Comparison of ENCODE assay signal across 17 cellular contexts in genomic region chr2:210888035-210888434, GRCh38.
A peak's percentile ranks its signal among the peaks of the same experiment; 100 is the strongest.
DNase-seq lines count a peak whose midpoint lies in the region; ATAC-seq and TF ChIP-seq lines count a peak whose summit lies in the region.
"Had no signal": no experiment of that assay in that cellular context is flagged by ENCODE, and none has a peak within 500 bp of the region (broad histone marks: within the 10 kb centered on the region; RNA-seq: fewer than 3 reads in every experiment).

No MANE protein-coding gene starts in this region.

- H3K36me3 ChIP-seq in right atrium auricular region (no peaks in the 10 kb centered on the region), aorta (ENCODE audit: control insufficient read depth in 1 of 2, insufficient read depth in 2 of 2, low read length in 1 of 2) (no peaks in the 10 kb centered on the region)
- H3K36me3 ChIP-seq: BLaER1 treated with 17β-estradiol and CSF1 and Interleukin-3, amounts not matched to agents 10 nM and 100 nM had no signal

- H3K27me3 ChIP-seq in right atrium auricular region (no peaks in the 10 kb centered on the region), aorta (ENCODE audit: control insufficient read depth in 1 of 2, insufficient read depth in 2 of 2, low read length in 1 of 2) (no peaks in the 10 kb centered on the region)
- H3K27me3 ChIP-seq: BLaER1 treated with 17β-estradiol and CSF1 and Interleukin-3, amounts not matched to agents 10 nM and 100 nM had no signal

- H3K4me3 ChIP-seq in right atrium auricular region (no peak overlapping the region), aorta (ENCODE audit: low read length in 2 of 2) (no peak overlapping the region)
- H3K4me3 ChIP-seq: A549; BLaER1 treated with 17β-estradiol and CSF1 and Interleukin-3, amounts not matched to agents 10 nM and 100 nM had no signal

- no peaks in the 10 kb centered on the region for H3K9me3 ChIP-seq in right atrium auricular region
- no peaks in the 10 kb centered on the region for H3K9me3 ChIP-seq in aorta (ENCODE audit: control insufficient read depth, low read length)
- H3K9me3 ChIP-seq: Caco-2 had no signal

- H3K4me1 ChIP-seq in right atrium auricular region (no peaks in the 10 kb centered on the region), aorta (ENCODE audit: control insufficient read depth in 1 of 2, insufficient read depth in 2 of 2, low read length in 2 of 2) (no peaks in the 10 kb centered on the region)
- H3K4me1 ChIP-seq: A549; BLaER1 treated with 17β-estradiol and CSF1 and Interleukin-3, amounts not matched to agents 10 nM and 100 nM; Caco-2 had no signal

- no peak overlapping the region for H3K27ac ChIP-seq in right atrium auricular region
- no peak overlapping the region for H3K27ac ChIP-seq in aorta (ENCODE audit: low read depth in 1 of 2, low read length in 2 of 2)
- H3K27ac ChIP-seq in substantia nigra (ENCODE audit: low read depth, low read length, poor library complexity, severe bottlenecking): no peak overlapping the region
- H3K27ac ChIP-seq: 22Rv1; A549; BLaER1 treated with 17β-estradiol and CSF1 and Interleukin-3, amounts not matched to agents 10 nM and 100 nM; C4-2B had no signal

- no peak for TF ChIP-seq CTCF in right atrium auricular region (IDR thresholded peaks at IDR 0.05)

- 83 to 91% methylated on average over 6 of the region's 6 CpGs for WGBS in aorta, 2 donors

- DNase-seq in Right ventricle myocardium inferior (ENCODE audit: missing footprints) (peak; percentile 55), right atrium auricular region (ENCODE audit: low spot score) (no peak), posterior vena cava (ENCODE audit: low spot score) (peak; percentile 65), aorta (no peak), substantia nigra (lab: John Stamatoyannopoulos, UW) (no peak), NCI-H82 (lab: John Stamatoyannopoulos, UW) (no peak)
- DNase-seq: AML-193; Caco-2; Calu3; CD4-positive, alpha-beta T cell; CD8-positive, alpha-beta T cell; DMS79 treated with DMSO at 0.1 percent for 48 hours; GF-D8 had no signal

- intact Hi-C loops in Right ventricle myocardium inferior (cut with DNase I) (no loop called here), posterior vena cava (cut with DNase I) (no loop called here), aorta (cut with DNase I) (no loop called here)

- ATAC-seq in Right ventricle myocardium inferior: no peak
- ATAC-seq in aorta (ENCODE audit: low FRiP score): peak; percentile 37
- ATAC-seq: A549; CD8-positive, alpha-beta T cell had no signal

Comparison
In these comparisons a context has a peak if more than half of its experiments do, and no peak if none do; other contexts are left out.
1. DNase-seq: peak in Right ventricle myocardium inferior (single experiment) and posterior vena cava (single experiment); none in right atrium auricular region (single experiment), aorta (0 of 2), substantia nigra (0 of 49) and NCI-H82 (single experiment).